ENCODE assay signal across 11 cellular contexts in genomic region chr15:90851114-90851513, GRCh38. TPM values are rescaled to one million over a fixed set of nuclear protein-coding genes. Genes with fewer than 3 reads are reported as not detected.
DNase-seq lines count a peak whose midpoint lies in the region; ATAC-seq, FAIRE-seq and TF ChIP-seq lines count a peak whose summit lies in the region.
"Had no signal": no experiment of that assay in that cellular context is flagged by ENCODE, and none has a peak within 500 bp of the region (broad histone marks: within the 10 kb centered on the region; RNA-seq: fewer than 3 reads in every experiment).

No MANE protein-coding gene starts in this region.

- ATAC-seq in natural killer cell treated with Interleukin-12 subunit alpha and Interleukin-12 subunit beta and Interleukin-15 and Interleukin-18, amount 100 ng/mL, for 72 hours = peak; percentile 26 to 59
- ATAC-seq in sciatic nerve (no peak), HG03097 (IDR thresholded peaks at IDR 0.05; ENCODE audit: low FRiP score, unreplicated experiment) (no peak)

- no peaks in the 10 kb centered on the region for H3K27me3 ChIP-seq in right atrium auricular region
- H3K27me3 ChIP-seq: vagina had no signal

- H3K36me3 Mint-ChIP-seq in T-helper 2 cell treated with Interferon-gamma antibody and Interleukin-4, amounts not matched to agents 5 μg/mL and 100 μg/mL, for 36 hours (ENCODE audit: low read depth) = peaks cover 30% of the 10 kb centered on the region
- no peaks in the 10 kb centered on the region for H3K36me3 Mint-ChIP-seq in activated naive CD4-positive, alpha-beta T cell treated with anti-CD3 and anti-CD28 coated beads, Interleukin-2, amount 50 U/mL, for 24 hours
- peaks cover 10% of the 10 kb centered on the region for H3K36me3 Mint-ChIP-seq in natural killer cell treated with Interleukin-12 subunit alpha and Interleukin-12 subunit beta and Interleukin-15 and Interleukin-18, amount 100 ng/mL, for 72 hours

- peaks cover 4% of the 10 kb centered on the region for H3K9me3 Mint-ChIP-seq in T-helper 2 cell treated with Interferon-gamma antibody and Interleukin-4, amounts not matched to agents 5 μg/mL and 100 μg/mL, for 36 hours
- no peaks in the 10 kb centered on the region for H3K9me3 Mint-ChIP-seq in activated naive CD4-positive, alpha-beta T cell treated with anti-CD3 and anti-CD28 coated beads, Interleukin-2, amount 50 U/mL, for 24 hours
- peaks cover 3% of the 10 kb centered on the region for H3K9me3 Mint-ChIP-seq in natural killer cell treated with Interleukin-12 subunit alpha and Interleukin-12 subunit beta and Interleukin-15 and Interleukin-18, amount 100 ng/mL, for 72 hours

- no peaks in the 10 kb centered on the region for H3K4me1 ChIP-seq in right atrium auricular region
- H3K4me1 ChIP-seq: vagina had no signal

- no peaks in the 10 kb centered on the region for H3K9me3 ChIP-seq in right atrium auricular region
- H3K9me3 ChIP-seq: SK-N-SH, vagina had no signal

- FAIRE-seq in GM12891 (lab: Jason Lieb, UNC) = peak; percentile 20

- no peak overlapping the region for H3K4me3 ChIP-seq in right atrium auricular region
- H3K4me3 ChIP-seq: vagina had no signal

- no peaks in the 10 kb centered on the region for H3K27me3 Mint-ChIP-seq in T-helper 2 cell treated with Interferon-gamma antibody and Interleukin-4, amounts not matched to agents 5 μg/mL and 100 μg/mL, for 36 hours (ENCODE audit: low read depth)
- H3K27me3 Mint-ChIP-seq in activated naive CD4-positive, alpha-beta T cell treated with anti-CD3 and anti-CD28 coated beads, Interleukin-2, amount 50 U/mL, for 24 hours = no peaks in the 10 kb centered on the region
- H3K27me3 Mint-ChIP-seq in natural killer cell treated with Interleukin-12 subunit alpha and Interleukin-12 subunit beta and Interleukin-15 and Interleukin-18, amount 100 ng/mL, for 72 hours = no peaks in the 10 kb centered on the region

- H3K27ac ChIP-seq in right atrium auricular region = no peak overlapping the region
- H3K27ac ChIP-seq: vagina had no signal

- TF ChIP-seq POLR2A in GM12891 (IDR thresholded peaks at IDR 0.05; ENCODE audit: low read depth, low read length) = no peak

- peak overlapping the region; percentile 90 for H3K27ac Mint-ChIP-seq in T-helper 2 cell treated with Interferon-gamma antibody and Interleukin-4, amounts not matched to agents 5 μg/mL and 100 μg/mL, for 36 hours
- peak overlapping the region; percentile 87 for H3K27ac Mint-ChIP-seq in activated naive CD4-positive, alpha-beta T cell treated with anti-CD3 and anti-CD28 coated beads, Interleukin-2, amount 50 U/mL, for 24 hours
- peak overlapping the region; percentile 92 to 98 for H3K27ac Mint-ChIP-seq in natural killer cell treated with Interleukin-12 subunit alpha and Interleukin-12 subunit beta and Interleukin-15 and Interleukin-18, amount 100 ng/mL, for 72 hours

- no peaks in the 10 kb centered on the region for H3K36me3 ChIP-seq in right atrium auricular region
- H3K36me3 ChIP-seq: vagina had no signal

- intact Hi-C loops in sciatic nerve (cut with DNase I) = no loop called here

- H3K4me1 Mint-ChIP-seq in T-helper 2 cell treated with Interferon-gamma antibody and Interleukin-4, amounts not matched to agents 5 μg/mL and 100 μg/mL, for 36 hours (ENCODE audit: low read depth) = peaks cover 57% of the 10 kb centered on the region
- peaks cover 41% of the 10 kb centered on the region for H3K4me1 Mint-ChIP-seq in activated naive CD4-positive, alpha-beta T cell treated with anti-CD3 and anti-CD28 coated beads, Interleukin-2, amount 50 U/mL, for 24 hours
- H3K4me1 Mint-ChIP-seq in natural killer cell treated with Interleukin-12 subunit alpha and Interleukin-12 subunit beta and Interleukin-15 and Interleukin-18, amount 100 ng/mL, for 72 hours (ENCODE audit: low read depth in 2 of 2) = peaks cover 51 to 53% of the 10 kb centered on the region in 2 donors

- H3K4me3 Mint-ChIP-seq in T-helper 2 cell treated with Interferon-gamma antibody and Interleukin-4, amounts not matched to agents 5 μg/mL and 100 μg/mL, for 36 hours = peak overlapping the region; percentile 79
- H3K4me3 Mint-ChIP-seq in activated naive CD4-positive, alpha-beta T cell treated with anti-CD3 and anti-CD28 coated beads, Interleukin-2, amount 50 U/mL, for 24 hours = no peak overlapping the region
- H3K4me3 Mint-ChIP-seq in natural killer cell treated with Interleukin-12 subunit alpha and Interleukin-12 subunit beta and Interleukin-15 and Interleukin-18, amount 100 ng/mL, for 72 hours = peak overlapping the region; percentile 90

- DNase-seq in GM12891 (ENCODE audit: insufficient read length, low spot score) (no peak), sciatic nerve (ENCODE audit: low spot score) (no peak), right atrium auricular region (ENCODE audit: low spot score) (no peak)
- peak; percentile 37 for DNase-seq in T-helper 2 cell treated with Interferon-gamma antibody and Interleukin-4, amounts not matched to agents 5 μg/mL and 100 μg/mL, for 36 hours (ENCODE audit: low spot score)
- peak; percentile 79 for DNase-seq in natural killer cell treated with Interleukin-12 subunit alpha and Interleukin-12 subunit beta and Interleukin-15 and Interleukin-18, amount 100 ng/mL, for 72 hours (ENCODE audit: low spot score)
- DNase-seq: glutamatergic neuron, kidney glomerular epithelial cell, SK-N-SH had no signal

- TF ChIP-seq CTCF in right atrium auricular region (IDR thresholded peaks at IDR 0.05) = no peak

TF ChIP-seq in GM12891, 5 proteins besides CTCF, POLR2A, EP300 and RAD21:
- TF ChIP-seq TAF1 (IDR thresholded peaks at IDR 0.05; ENCODE audit: low read depth, low read length) (no peak), PAX5 (IDR thresholded peaks at IDR 0.05; ENCODE audit: insufficient read depth, low read length, severe bottlenecking) (no peak), SPI1 (IDR thresholded peaks at IDR 0.05; ENCODE audit: low read depth, low read length) (no peak), POU2F2 (IDR thresholded peaks at IDR 0.05; ENCODE audit: low read depth, low read length) (no peak), POLR2AphosphoS5 (IDR thresholded peaks at IDR 0.05; ENCODE audit: low read depth, low read length) (no peak)

RNA-seq across cellular contexts. Expression of gene FURIN, which starts 17.3 kb away (rescaled TPM):
- polyA plus RNA-seq in GM12891 (2012; ENCODE audit: low read depth, missing spikeins) = 28.0 TPM
- total RNA-seq in natural killer cell treated with Interleukin-12 subunit alpha and Interleukin-12 subunit beta and Interleukin-15 and Interleukin-18, amount 100 ng/mL, for 72 hours = 100 to 1,000 TPM; 528 to 679 TPM
- total RNA-seq in sciatic nerve = 51.6 TPM
- 10 to 100 TPM; 57.1 to 82.8 TPM for total RNA-seq in right atrium auricular region

RNA-seq across cellular contexts. Expression of gene FES, which starts 33.2 kb away (rescaled TPM):
- 9.3 TPM for polyA plus RNA-seq in GM12891 (2012; ENCODE audit: low read depth, missing spikeins)
- 100 to 1,000 TPM; 139 to 140 TPM for total RNA-seq in natural killer cell treated with Interleukin-12 subunit alpha and Interleukin-12 subunit beta and Interleukin-15 and Interleukin-18, amount 100 ng/mL, for 72 hours
- 44.8 TPM for total RNA-seq in sciatic nerve
- 10 to 100 TPM in 1 of 2 donors, 1 to 10 TPM in 1; 9.3 to 14.9 TPM for total RNA-seq in right atrium auricular region

RNA-seq across cellular contexts. Expression of gene MAN2A2, which starts 52.0 kb away (rescaled TPM):
- 43.2 TPM for polyA plus RNA-seq in GM12891 (2012; ENCODE audit: low read depth, missing spikeins)
- total RNA-seq in natural killer cell treated with Interleukin-12 subunit alpha and Interleukin-12 subunit beta and Interleukin-15 and Interleukin-18, amount 100 ng/mL, for 72 hours = 100 to 1,000 TPM; 172 to 244 TPM
- total RNA-seq in sciatic nerve (150 TPM), right atrium auricular region (10 to 100 TPM; 41.7 to 42.3 TPM)

Comparison
In these comparisons a context has a peak if more than half of its experiments do, and no peak if none do; other contexts are left out.
1. DNase-seq: peak in T-helper 2 cell treated with Interferon-gamma antibody and Interleukin-4, amounts not matched to agents 5 μg/mL and 100 μg/mL, for 36 hours (single experiment) and natural killer cell treated with Interleukin-12 subunit alpha and Interleukin-12 subunit beta and Interleukin-15 and Interleukin-18, amount 100 ng/mL, for 72 hours (single experiment); none in GM12891 (single experiment), sciatic nerve (single experiment) and right atrium auricular region (single experiment).
2. ATAC-seq: peak in natural killer cell treated with Interleukin-12 subunit alpha and Interleukin-12 subunit beta and Interleukin-15 and Interleukin-18, amount 100 ng/mL, for 72 hours (2 of 2); none in sciatic nerve (single experiment) and HG03097 (single experiment).
3. RNA of gene FURIN, which starts 17.3 kb away (total RNA-seq): 528 to 679 TPM in natural killer cell treated with Interleukin-12 subunit alpha and Interleukin-12 subunit beta and Interleukin-15 and Interleukin-18, amount 100 ng/mL, for 72 hours; 57.1 to 82.8 TPM in right atrium auricular region and 51.6 TPM in sciatic nerve (single experiment); every median in the first group is over 4 times any median in the second.
4. Peak in every context shown above with its lines, with median percentiles within 50 percentile points of each other: H3K27ac Mint-ChIP-seq.